1 cellular context compared by ENCODE assay signal in genomic region chr1:65467536-65467935, GRCh38.
TF ChIP-seq lines count a peak whose summit lies in the region.

No MANE protein-coding gene starts in this region.

TF ChIP-seq in K562, 482 proteins besides CTCF, POLR2A, EP300 and RAD21 (continued from another document and continues in another):
- TF ChIP-seq, protein P1, sequence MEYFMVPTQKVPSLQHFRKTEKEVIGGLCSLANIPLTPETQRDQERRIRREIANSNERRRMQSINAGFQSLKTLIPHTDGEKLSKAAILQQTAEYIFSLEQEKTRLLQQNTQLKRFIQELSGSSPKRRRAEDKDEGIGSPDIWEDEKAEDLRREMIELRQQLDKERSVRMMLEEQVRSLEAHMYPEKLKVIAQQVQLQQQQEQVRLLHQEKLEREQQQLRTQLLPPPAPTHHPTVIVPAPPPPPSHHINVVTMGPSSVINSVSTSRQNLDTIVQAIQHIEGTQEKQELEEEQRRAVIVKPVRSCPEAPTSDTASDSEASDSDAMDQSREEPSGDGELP (CRISPR knock-in tag; IDR thresholded peaks at IDR 0.05; ENCODE audit: borderline replicate concordance) = peak; percentile 48; the same call in 1 of the 2 replicates
- TF ChIP-seq ZNF436 (CRISPR knock-in tag; IDR thresholded peaks at IDR 0.05) = no peak
- 0 out of 2 replicates have a peak, but pooled peaks have one; percentile 14 for TF ChIP-seq MGA (IDR thresholded peaks at IDR 0.05)
- no peak for TF ChIP-seq NCOR1 (IDR thresholded peaks at IDR 0.05)
- TF ChIP-seq SMARCB1 (IDR thresholded peaks at IDR 0.05; ENCODE audit: insufficient read length, low read depth) = no peak
- 0 out of 2 replicates have a peak, but pooled peaks have one; percentile 56 for TF ChIP-seq NBN (IDR thresholded peaks at IDR 0.05; ENCODE audit: low read depth)
- TF ChIP-seq, protein P2, sequence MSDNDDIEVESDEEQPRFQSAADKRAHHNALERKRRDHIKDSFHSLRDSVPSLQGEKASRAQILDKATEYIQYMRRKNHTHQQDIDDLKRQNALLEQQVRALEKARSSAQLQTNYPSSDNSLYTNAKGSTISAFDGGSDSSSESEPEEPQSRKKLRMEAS (CRISPR knock-in tag; IDR thresholded peaks at IDR 0.05) = peak; percentile 90
- peak; percentile 38; the same call in 1 of the 2 replicates for TF ChIP-seq DPF2 (IDR thresholded peaks at IDR 0.05)
- peak; percentile 21; the same call in 1 of the 2 replicates for TF ChIP-seq PKNOX1 (IDR thresholded peaks at IDR 0.05)
- TF ChIP-seq GATAD2A (IDR thresholded peaks at IDR 0.05) = no peak
- TF ChIP-seq PATZ1 (CRISPR knock-in tag; IDR thresholded peaks at IDR 0.05; ENCODE audit: borderline replicate concordance) = no peak
- peak in 1 of 2 experiments; percentile 59; a peak in 1 of 3 replicates for TF ChIP-seq CBX3 (IDR thresholded peaks at IDR 0.05; ENCODE audit: borderline replicate concordance in 1 of 2, low read length in 2 of 2)
- TF ChIP-seq, protein P3, sequence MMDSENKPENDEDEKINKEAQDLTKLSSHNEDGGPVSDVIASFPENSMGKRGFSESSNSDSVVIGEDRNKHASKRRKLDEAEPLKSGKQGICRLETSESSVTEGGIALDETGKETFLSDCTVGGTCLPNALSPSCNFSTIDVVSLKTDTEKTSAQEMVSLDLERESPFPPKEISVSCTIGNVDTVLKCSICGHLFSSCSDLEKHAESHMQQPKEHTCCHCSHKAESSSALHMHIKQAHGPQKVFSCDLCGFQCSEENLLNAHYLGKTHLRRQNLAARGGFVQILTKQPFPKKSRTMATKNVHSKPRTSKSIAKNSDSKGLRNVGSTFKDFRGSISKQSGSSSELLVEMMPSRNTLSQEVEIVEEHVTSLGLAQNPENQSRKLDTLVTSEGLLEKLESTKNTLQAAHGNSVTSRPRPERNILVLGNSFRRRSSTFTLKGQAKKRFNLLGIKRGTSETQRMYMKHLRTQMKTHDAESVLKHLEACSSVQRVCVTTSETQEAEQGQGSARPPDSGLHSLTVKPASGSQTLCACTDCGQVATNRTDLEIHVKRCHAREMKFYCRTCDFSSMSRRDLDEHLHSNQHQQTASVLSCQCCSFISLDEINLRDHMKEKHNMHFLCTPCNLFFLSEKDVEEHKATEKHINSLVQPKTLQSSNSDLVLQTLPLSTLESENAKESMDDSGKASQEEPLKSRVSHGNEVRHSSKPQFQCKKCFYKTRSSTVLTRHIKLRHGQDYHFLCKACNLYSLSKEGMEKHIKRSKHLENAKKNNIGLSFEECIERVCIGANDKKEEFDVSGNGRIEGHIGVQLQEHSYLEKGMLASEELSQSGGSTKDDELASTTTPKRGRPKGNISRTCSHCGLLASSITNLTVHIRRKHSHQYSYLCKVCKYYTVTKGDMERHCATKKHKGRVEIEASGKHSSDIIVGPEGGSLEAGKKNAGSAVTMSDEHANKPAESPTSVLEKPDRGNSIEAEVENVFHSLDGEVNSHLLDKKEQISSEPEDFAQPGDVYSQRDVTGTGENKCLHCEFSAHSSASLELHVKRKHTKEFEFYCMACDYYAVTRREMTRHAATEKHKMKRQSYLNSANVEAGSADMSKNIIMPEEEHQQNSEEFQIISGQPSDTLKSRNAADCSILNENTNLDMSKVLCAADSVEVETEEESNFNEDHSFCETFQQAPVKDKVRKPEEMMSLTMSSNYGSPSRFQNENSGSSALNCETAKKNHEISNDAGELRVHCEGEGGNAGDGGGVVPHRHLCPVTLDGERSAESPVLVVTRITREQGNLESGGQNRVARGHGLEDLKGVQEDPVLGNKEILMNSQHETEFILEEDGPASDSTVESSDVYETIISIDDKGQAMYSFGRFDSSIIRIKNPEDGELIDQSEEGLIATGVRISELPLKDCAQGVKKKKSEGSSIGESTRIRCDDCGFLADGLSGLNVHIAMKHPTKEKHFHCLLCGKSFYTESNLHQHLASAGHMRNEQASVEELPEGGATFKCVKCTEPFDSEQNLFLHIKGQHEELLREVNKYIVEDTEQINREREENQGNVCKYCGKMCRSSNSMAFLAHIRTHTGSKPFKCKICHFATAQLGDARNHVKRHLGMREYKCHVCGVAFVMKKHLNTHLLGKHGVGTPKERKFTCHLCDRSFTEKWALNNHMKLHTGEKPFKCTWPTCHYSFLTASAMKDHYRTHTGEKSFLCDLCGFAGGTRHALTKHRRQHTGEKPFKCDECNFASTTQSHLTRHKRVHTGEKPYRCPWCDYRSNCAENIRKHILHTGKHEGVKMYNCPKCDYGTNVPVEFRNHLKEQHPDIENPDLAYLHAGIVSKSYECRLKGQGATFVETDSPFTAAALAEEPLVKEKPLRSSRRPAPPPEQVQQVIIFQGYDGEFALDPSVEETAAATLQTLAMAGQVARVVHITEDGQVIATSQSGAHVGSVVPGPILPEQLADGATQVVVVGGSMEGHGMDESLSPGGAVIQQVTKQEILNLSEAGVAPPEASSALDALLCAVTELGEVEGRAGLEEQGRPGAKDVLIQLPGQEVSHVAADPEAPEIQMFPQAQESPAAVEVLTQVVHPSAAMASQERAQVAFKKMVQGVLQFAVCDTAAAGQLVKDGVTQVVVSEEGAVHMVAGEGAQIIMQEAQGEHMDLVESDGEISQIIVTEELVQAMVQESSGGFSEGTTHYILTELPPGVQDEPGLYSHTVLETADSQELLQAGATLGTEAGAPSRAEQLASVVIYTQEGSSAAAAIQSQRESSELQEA (IDR thresholded peaks at IDR 0.05; ENCODE audit: low read depth) = no peak
- TF ChIP-seq, protein P4, sequence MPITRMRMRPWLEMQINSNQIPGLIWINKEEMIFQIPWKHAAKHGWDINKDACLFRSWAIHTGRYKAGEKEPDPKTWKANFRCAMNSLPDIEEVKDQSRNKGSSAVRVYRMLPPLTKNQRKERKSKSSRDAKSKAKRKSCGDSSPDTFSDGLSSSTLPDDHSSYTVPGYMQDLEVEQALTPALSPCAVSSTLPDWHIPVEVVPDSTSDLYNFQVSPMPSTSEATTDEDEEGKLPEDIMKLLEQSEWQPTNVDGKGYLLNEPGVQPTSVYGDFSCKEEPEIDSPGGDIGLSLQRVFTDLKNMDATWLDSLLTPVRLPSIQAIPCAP (CRISPR knock-in tag; IDR thresholded peaks at IDR 0.05; ENCODE audit: borderline replicate concordance) = no peak
- no peak for TF ChIP-seq USF1 (CRISPR knock-in tag; IDR thresholded peaks at IDR 0.05)
- TF ChIP-seq CXXC5 (CRISPR knock-in tag; IDR thresholded peaks at IDR 0.05) = peak; percentile 43
- peak; percentile 9 to 37; a peak in 2 of 4 replicates for TF ChIP-seq NRF1 (conservative IDR thresholded peaks at IDR 0.05 in 1 of 2, IDR thresholded peaks at IDR 0.05 in 1 of 2)
